ENCODE assay signal across 8 cellular contexts in the genomic region with DNA sequence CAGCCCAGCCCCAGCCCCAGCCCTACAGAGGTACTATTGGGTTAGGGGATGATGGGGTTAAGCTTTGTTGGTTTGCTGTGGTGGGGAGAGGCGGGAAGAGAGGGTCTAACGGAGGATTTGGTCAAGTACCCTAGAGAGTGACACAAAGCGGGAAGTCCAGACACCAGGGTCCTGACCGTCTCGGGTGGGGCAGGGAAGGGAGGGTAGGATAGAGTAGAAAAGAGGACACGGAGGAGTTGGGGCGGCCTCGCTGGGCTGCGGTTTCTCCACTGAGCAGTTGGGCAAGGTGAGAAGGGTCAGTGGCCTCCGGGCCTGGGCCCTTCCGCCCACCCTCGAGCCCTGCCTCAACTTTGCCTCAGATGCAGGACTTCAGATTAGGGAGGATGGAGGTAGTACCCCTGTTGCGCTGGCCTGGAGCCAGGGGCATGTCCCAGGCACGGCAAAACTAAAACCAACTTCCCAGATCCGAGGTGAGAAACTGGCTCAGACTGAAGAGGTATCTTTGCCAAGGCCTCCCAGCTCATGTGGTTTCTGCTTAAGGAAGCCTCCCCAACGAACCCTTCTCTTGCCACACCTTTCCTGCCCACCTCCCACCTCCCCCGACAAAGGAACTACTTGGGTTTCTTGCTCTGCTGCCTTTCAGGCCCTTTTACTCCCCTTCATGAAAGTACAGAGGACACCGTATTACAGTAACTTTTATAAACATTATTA. TPM values are rescaled to one million over a fixed set of nuclear protein-coding genes. Genes with fewer than 3 reads are reported as not detected.
DNase-seq lines count a peak whose midpoint lies in the region; ATAC-seq, FAIRE-seq and TF ChIP-seq lines count a peak whose summit lies in the region.

No MANE protein-coding gene starts in this region.

- TF ChIP-seq CTCF in ascending aorta (IDR thresholded peaks at IDR 0.05) (no peak), kidney (IDR thresholded peaks at IDR 0.05; ENCODE audit: borderline replicate concordance, extremely low read depth, insufficient read depth) (no peak)

- ATAC-seq in stimulated activated naive B cell treated with anti-CD40 and anti-IgM and Interleukin-4, amounts not matched to agents 10 μg/mL and 1 μg/mL and 100 μg/mL, for 72 hours (replicated peaks), result peak in 1 of 2 donors; percentile 1
- ATAC-seq in HG03354 (IDR thresholded peaks at IDR 0.05; ENCODE audit: poor library complexity, severe bottlenecking, unreplicated experiment), result no peak

- no peaks in the 10 kb centered on the region for H4K20me1 ChIP-seq in Karpas-422 (ENCODE audit: insufficient read depth, low read depth, low read length)

- H3K4me3 ChIP-seq in Karpas-422 (ENCODE audit: low read length) (peak overlapping the region; percentile 83), ascending aorta (peak overlapping the region; percentile 92 to 99), kidney (ENCODE audit: low read length in 2 of 2) (peak overlapping the region; percentile 85 to 90)

- no peaks in the 10 kb centered on the region for H3K27me3 Mint-ChIP-seq in stimulated activated naive B cell treated with anti-CD40 and anti-IgM and Interleukin-4, amounts not matched to agents 10 μg/mL and 1 μg/mL and 100 μg/mL, for 72 hours

- H3K4me2 ChIP-seq in Karpas-422 (ENCODE audit: low read depth, low read length, poor library complexity, severe bottlenecking), result peak overlapping the region; percentile 73

- no peaks in the 10 kb centered on the region for H3K9me3 Mint-ChIP-seq in stimulated activated naive B cell treated with anti-CD40 and anti-IgM and Interleukin-4, amounts not matched to agents 10 μg/mL and 1 μg/mL and 100 μg/mL, for 72 hours

- H3K4me3 Mint-ChIP-seq in stimulated activated naive B cell treated with anti-CD40 and anti-IgM and Interleukin-4, amounts not matched to agents 10 μg/mL and 1 μg/mL and 100 μg/mL, for 72 hours, result peak overlapping the region; percentile 99 to 100

- H3K4me1 Mint-ChIP-seq in stimulated activated naive B cell treated with anti-CD40 and anti-IgM and Interleukin-4, amounts not matched to agents 10 μg/mL and 1 μg/mL and 100 μg/mL, for 72 hours, result peaks cover 43 to 72% of the 10 kb centered on the region in 2 donors

- H3K4me1 ChIP-seq in Karpas-422 (ENCODE audit: low read length) (peaks cover 45% of the 10 kb centered on the region), ascending aorta (peaks cover 10 to 40% of the 10 kb centered on the region in 2 donors), kidney (ENCODE audit: control insufficient read depth in 1 of 2, insufficient read depth in 1 of 2, low read depth in 1 of 2, low read length in 2 of 2) (peaks cover 9 to 32% of the 10 kb centered on the region in 2 donors)

- peaks cover 52% of the 10 kb centered on the region for H3K79me2 ChIP-seq in Karpas-422 (ENCODE audit: low read length)

- no peaks in the 10 kb centered on the region for H3K9me3 ChIP-seq in Karpas-422 (ENCODE audit: low read length)
- H3K9me3 ChIP-seq in ascending aorta, result no peaks in the 10 kb centered on the region
- H3K9me3 ChIP-seq in kidney (ENCODE audit: control insufficient read depth in 1 of 2, low read length in 2 of 2), result no peaks in the 10 kb centered on the region

- H3K36me3 Mint-ChIP-seq in stimulated activated naive B cell treated with anti-CD40 and anti-IgM and Interleukin-4, amounts not matched to agents 10 μg/mL and 1 μg/mL and 100 μg/mL, for 72 hours, result peaks cover 8 to 17% of the 10 kb centered on the region in 2 donors

- peak overlapping the region; percentile 94 for H3K9ac ChIP-seq in Karpas-422 (ENCODE audit: low read length)
- peak overlapping the region; percentile 89 to 93 for H3K9ac ChIP-seq in kidney (ENCODE audit: low read length in 2 of 2)

- peak; percentile 25 for DNase-seq in D341Med (ENCODE audit: low spot score)
- peak; percentile 57 for DNase-seq in Karpas-422
- DNase-seq in ascending aorta (ENCODE audit: low spot score in 2 of 2), result peak in 1 of 2 donors; percentile 72
- peak; percentile 80 for DNase-seq in kidney
- no peak for DNase-seq in stimulated activated naive B cell treated with anti-CD40 and anti-IgM and Interleukin-4, amounts not matched to agents 10 μg/mL and 1 μg/mL and 100 μg/mL, for 72 hours
- DNase-seq in NCI-H1092 (lab: John Stamatoyannopoulos, UW), result no peak
- DNase-seq in NCI-H1105 (lab: John Stamatoyannopoulos, UW), result no peak

- FAIRE-seq in kidney (lab: Jason Lieb, UNC), result no peak

- H3K27ac Mint-ChIP-seq in stimulated activated naive B cell treated with anti-CD40 and anti-IgM and Interleukin-4, amounts not matched to agents 10 μg/mL and 1 μg/mL and 100 μg/mL, for 72 hours, result peak overlapping the region; percentile 97

- H3K9me2 ChIP-seq in Karpas-422 (replicated peaks; ENCODE audit: insufficient read depth, low read length), result no peaks in the 10 kb centered on the region

- intact Hi-C loops in ascending aorta (cut with DNase I), result loop anchor here (1.0 to 5.0 kb wide), 4 partner anchors 22 to 467 kb away; a partner anchor contains a TSS
- intact Hi-C loops in kidney (cut with DNase I), result no loop called here

- peak overlapping the region; percentile 64 for H3K27ac ChIP-seq in Karpas-422 (ENCODE audit: low read length)
- H3K27ac ChIP-seq in ascending aorta, result peak overlapping the region; percentile 92 to 98
- H3K27ac ChIP-seq in kidney (ENCODE audit: low read depth in 2 of 2, low read length in 2 of 2), result peak overlapping the region; percentile 91 to 95

- H3K36me3 ChIP-seq in Karpas-422 (ENCODE audit: insufficient read depth, low read length), result no peaks in the 10 kb centered on the region; the same call in 1 of the 2 replicates
- H3K36me3 ChIP-seq in ascending aorta, result peaks cover 10 to 26% of the 10 kb centered on the region in 2 donors
- H3K36me3 ChIP-seq in kidney (ENCODE audit: control insufficient read depth in 1 of 2, insufficient read depth in 2 of 2, low read length in 2 of 2), result peaks cover 5 to 7% of the 10 kb centered on the region in 2 donors

- no peaks in the 10 kb centered on the region for H3K27me3 ChIP-seq in Karpas-422 (ENCODE audit: low read length)
- no peaks in the 10 kb centered on the region for H3K27me3 ChIP-seq in ascending aorta

- no peak overlapping the region for H2AFZ ChIP-seq in Karpas-422 (ENCODE audit: low read length)

RNA-seq across cellular contexts. Expression of a gene that starts 0.6 kb away (rescaled TPM):
- 15.4 and 21.5 TPM in 2 replicates for total RNA-seq in Karpas-422 (2014; rRNA removed; shearing (Covaris generic); ENCODE audit: low replicate concordance)
- total RNA-seq in ascending aorta, result 227 TPM
- total RNA-seq in kidney, result 82.9 TPM
- polyA plus RNA-seq in kidney (ENCODE audit: insufficient read depth, low read depth, low replicate concordance), result 19.6 TPM

RNA-seq across cellular contexts. Expression of a gene that starts 3.0 kb away (rescaled TPM):
- total RNA-seq in Karpas-422 (2014; rRNA removed; shearing (Covaris generic); ENCODE audit: low replicate concordance), result 2.3 and 5.4 TPM in 2 replicates
- total RNA-seq in ascending aorta (15.3 TPM), kidney (22.2 TPM)
- 15.0 TPM for polyA plus RNA-seq in kidney (ENCODE audit: insufficient read depth, low read depth, low replicate concordance)

Comparison
In these comparisons a context has a peak if more than half of its experiments do, and no peak if none do; other contexts are left out.
1. DNase-seq: peak in D341Med (single experiment), Karpas-422 (single experiment) and kidney (single experiment); none in stimulated activated naive B cell treated with anti-CD40 and anti-IgM and Interleukin-4, amounts not matched to agents 10 μg/mL and 1 μg/mL and 100 μg/mL, for 72 hours (single experiment), NCI-H1092 (single experiment) and NCI-H1105 (single experiment).
2. Peak in every context shown above with its lines, with median percentiles within 50 percentile points of each other: H3K27ac ChIP-seq and H3K4me3 ChIP-seq.